19 cellular contexts compared by ENCODE assay signal in genomic region chr10:83881647-83882046, GRCh38.
DNase-seq lines count a peak whose midpoint lies in the region; ATAC-seq, FAIRE-seq and TF ChIP-seq lines count a peak whose summit lies in the region.
"Had no signal": no experiment of that assay in that cellular context is flagged by ENCODE, and none has a peak within 500 bp of the region (broad histone marks: within the 10 kb centered on the region; RNA-seq: fewer than 3 reads in every experiment).

No MANE protein-coding gene starts in this region.

- no peak overlapping the region for H3K4me3 Mint-ChIP-seq in MCF 10A (ENCODE audit: unreplicated experiment)
- H3K4me3 Mint-ChIP-seq: activated naive CD4-positive, alpha-beta T cell treated with anti-CD3 and anti-CD28 coated beads for 36 hours; type B pancreatic cell had no signal

- H2AFZ ChIP-seq in endothelial cell of umbilical vein (ENCODE audit: low read depth, low read length), result no peak overlapping the region

- no peak overlapping the region for H3K9ac ChIP-seq in endothelial cell of umbilical vein (replicated peaks; ENCODE audit: extremely low read depth, insufficient read depth, low read length)

- no peaks in the 10 kb centered on the region for H3K4me1 ChIP-seq in endothelial cell of umbilical vein (ENCODE audit: control insufficient read depth, extremely low read depth, insufficient read depth, low read length)
- H3K4me1 ChIP-seq: BE2C, pancreas had no signal

- no peaks in the 10 kb centered on the region for H3K27me3 Mint-ChIP-seq in MCF 10A (ENCODE audit: insufficient read depth, unreplicated experiment)

- no peaks in the 10 kb centered on the region for H3K36me3 Mint-ChIP-seq in MCF 10A (ENCODE audit: insufficient read depth, unreplicated experiment)
- H3K36me3 Mint-ChIP-seq: type B pancreatic cell had no signal

- TF ChIP-seq POLR2A in endothelial cell of umbilical vein (IDR thresholded peaks at IDR 0.05; ENCODE audit: low read depth, low read length), result no peak

- H3K4me2 ChIP-seq in endothelial cell of umbilical vein (ENCODE audit: insufficient read depth, low read length), result no peak overlapping the region

- H3K27me3 ChIP-seq in MG63 (no peaks in the 10 kb centered on the region), endothelial cell of umbilical vein (ENCODE audit: control insufficient read depth in 2 of 2, insufficient read depth in 2 of 2, low read length in 2 of 2) (no peaks in the 10 kb centered on the region)
- H3K27me3 ChIP-seq: BE2C, pancreas had no signal

- DNase-seq in MG63, result peak; percentile 5
- DNase-seq in NCI-H69 (lab: John Stamatoyannopoulos, UW), result peak; percentile 76
- peak; percentile 11 for DNase-seq in endothelial cell of umbilical vein (ENCODE audit: low read depth, low spot score)
- peak; percentile 56 for DNase-seq in pons (ENCODE audit: low spot score)
- DNase-seq in SHP77 treated with DMSO at 0.1 percent for 48 hours (lab: John Stamatoyannopoulos, UW), result no peak
- no peak for DNase-seq in GOT3 (lab: John Stamatoyannopoulos, UW)
- no peak for DNase-seq in MCF 10A (ENCODE audit: unreplicated experiment)
- DNase-seq: activated CD4-positive, alpha-beta T cell treated with anti-CD3 and anti-CD28 coated beads for 48 hours; activated naive CD4-positive, alpha-beta T cell treated with anti-CD3 and anti-CD28 coated beads for 36 hours; BE2C; effector CD8-positive, alpha-beta T cell; left colon; MM.1S; NCI-H226; pancreas; stimulated activated naive CD4-positive, alpha-beta T cell had no signal

- H3K4me3 ChIP-seq in MG63, result no peak overlapping the region
- no peak overlapping the region for H3K4me3 ChIP-seq in endothelial cell of umbilical vein (replicated peaks in 1 of 3; ENCODE audit: insufficient read depth in 1 of 3, low read depth in 1 of 3, low read length in 3 of 3)
- H3K4me3 ChIP-seq: pancreas had no signal

- H3K9me3 Mint-ChIP-seq in MCF 10A (ENCODE audit: unreplicated experiment), result no peaks in the 10 kb centered on the region
- H3K9me3 Mint-ChIP-seq: activated naive CD4-positive, alpha-beta T cell treated with anti-CD3 and anti-CD28 coated beads for 36 hours; type B pancreatic cell had no signal

- H3K36me3 ChIP-seq in MG63 (no peaks in the 10 kb centered on the region), endothelial cell of umbilical vein (ENCODE audit: control insufficient read depth in 2 of 2, extremely low read depth in 1 of 2, insufficient read depth in 2 of 2, low read length in 2 of 2) (no peaks in the 10 kb centered on the region)
- H3K36me3 ChIP-seq: BE2C, pancreas had no signal

- intact Hi-C loops in endothelial cell of umbilical vein (cut with micrococcal nuclease), result no loop called here
- intact Hi-C loops in MCF 10A (cut with micrococcal nuclease), result no loop called here

- H4K20me1 ChIP-seq in endothelial cell of umbilical vein (replicated peaks; ENCODE audit: control insufficient read depth, extremely low read depth, insufficient read depth, low read length), result no peaks in the 10 kb centered on the region

- no peak overlapping the region for H3K27ac Mint-ChIP-seq in MCF 10A (ENCODE audit: low read depth, unreplicated experiment)
- H3K27ac Mint-ChIP-seq: activated naive CD4-positive, alpha-beta T cell treated with anti-CD3 and anti-CD28 coated beads for 36 hours; type B pancreatic cell had no signal

- no peak for FAIRE-seq in endothelial cell of umbilical vein (lab: Jason Lieb, UNC)
- FAIRE-seq: HepG2, pancreas had no signal

- H3K9me1 ChIP-seq in endothelial cell of umbilical vein (replicated peaks; ENCODE audit: control insufficient read depth, extremely low read depth, insufficient read depth, low read length), result no peaks in the 10 kb centered on the region

- POLR2A ChIA-PET in endothelial cell of umbilical vein (lab: Charles Lee) (no interaction called here), MCF 10A (lab: Yijun Ruan, JAX) (interaction anchor here (0.7 kb wide), 1 partner anchor 10 kb away, joined by 3 read pairs; no protein-coding TSS in a partner anchor)

- H3K4me1 Mint-ChIP-seq in MCF 10A (ENCODE audit: insufficient read depth, unreplicated experiment), result no peaks in the 10 kb centered on the region

- BruUV-seq in endothelial cell of umbilical vein (replicated peaks; lab: Mats Ljungman, UMichigan) (no TSS peak), MCF 10A (replicated peaks; lab: Mats Ljungman, UMichigan) (no TSS peak)

- H3K27ac ChIP-seq in endothelial cell of umbilical vein (ENCODE audit: insufficient read depth, low read depth, low read length), result no peak overlapping the region

- TF ChIP-seq CTCF in endothelial cell of umbilical vein (IDR thresholded peaks at IDR 0.05; ENCODE audit: extremely low read depth in 1 of 2, insufficient read depth in 1 of 2, low read depth in 1 of 2, low read length in 2 of 2), result no peak
- no peak for TF ChIP-seq CTCF in MCF 10A (IDR thresholded peaks at IDR 0.05; ENCODE audit: unreplicated experiment)

- ATAC-seq in GM18861 (IDR thresholded peaks at IDR 0.05; ENCODE audit: unreplicated experiment), result no peak
- ATAC-seq: HepG2, left colon had no signal

- no peaks in the 10 kb centered on the region for H3K79me2 ChIP-seq in endothelial cell of umbilical vein (ENCODE audit: control insufficient read depth, insufficient read depth, low read length)

- CTCF ChIA-PET in endothelial cell of umbilical vein (lab: Charles Lee), result no interaction called here
- CTCF ChIA-PET in MCF 10A (lab: Yijun Ruan, JAX), result interaction anchor here (0.7 to 1.4 kb wide), 2 partner anchors 11 to 117 kb away, joined by 3 to 5 read pairs; no protein-coding TSS in a partner anchor

- dilution Hi-C loops in endothelial cell of umbilical vein (cut with MboI; ENCODE audit: extremely low pct_ligation_motif_present, low sequenced_read_pairs), result no loop called here

- H3K9me3 ChIP-seq in MG63 (no peaks in the 10 kb centered on the region), endothelial cell of umbilical vein (replicated peaks; ENCODE audit: control insufficient read depth, insufficient read depth, low read length) (no peaks in the 10 kb centered on the region)
- H3K9me3 ChIP-seq: BE2C, pancreas had no signal

TF ChIP-seq in endothelial cell of umbilical vein, 7 proteins besides CTCF, POLR2A, EP300 and RAD21:
- TF ChIP-seq MAX (IDR thresholded peaks at IDR 0.05; ENCODE audit: insufficient read depth, insufficient read length) (no peak), JUN (IDR thresholded peaks at IDR 0.05; ENCODE audit: borderline replicate concordance, insufficient read depth, insufficient read length, low read depth) (no peak), POLR2AphosphoS5 (IDR thresholded peaks at IDR 0.05; ENCODE audit: insufficient read depth, low read depth, low read length) (no peak), FOS (IDR thresholded peaks at IDR 0.05; ENCODE audit: borderline replicate concordance, insufficient read depth, low read length) (no peak), GATA2 (IDR thresholded peaks at IDR 0.05; ENCODE audit: insufficient read depth, insufficient read length, low read depth, low read length) (no peak), EZH2 (IDR thresholded peaks at IDR 0.05; ENCODE audit: borderline replicate concordance, low read depth, low read length, severe bottlenecking) (no peak), MYC (IDR thresholded peaks at IDR 0.05; ENCODE audit: low read depth, low read length) (no peak)

Comparison
In these comparisons a context has a peak if more than half of its experiments do, and no peak if none do; other contexts are left out.
1. DNase-seq: peak in MG63 (single experiment), NCI-H69 (single experiment), endothelial cell of umbilical vein (single experiment) and pons (single experiment); none in SHP77 treated with DMSO at 0.1 percent for 48 hours (single experiment), GOT3 (single experiment) and MCF 10A (single experiment).